ENCODE assay signal across 32 cellular contexts in the genomic region with DNA sequence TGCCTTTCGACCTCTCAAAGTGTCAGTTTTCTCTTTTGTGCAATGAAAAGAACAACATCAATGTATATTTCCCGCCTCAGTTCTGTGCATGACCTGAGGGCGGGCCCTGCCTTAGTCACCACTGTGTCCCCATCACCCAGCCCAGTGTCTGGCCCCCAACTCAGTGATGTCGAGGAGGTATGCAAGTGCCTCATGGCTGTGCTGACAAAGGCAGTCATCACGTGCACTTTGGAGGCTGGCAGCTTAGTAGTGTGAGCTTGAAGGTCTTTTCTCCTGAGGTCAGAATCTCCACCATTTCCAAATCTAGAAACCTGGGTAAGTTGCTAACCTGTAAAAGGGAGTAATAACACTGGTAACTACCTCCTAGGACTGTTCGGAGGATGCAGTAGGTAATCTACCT. TPM values are rescaled to one million over a fixed set of nuclear protein-coding genes. Genes with fewer than 3 reads are reported as not detected.
"Had no signal": no experiment of that assay in that cellular context is flagged by ENCODE, and none has a peak within 500 bp of the region (broad histone marks: within the 10 kb centered on the region; RNA-seq: fewer than 3 reads in every experiment).

No MANE protein-coding gene starts in this region.

- H3K27me3 ChIP-seq: adrenal gland had no signal

- H3K4me3 Mint-ChIP-seq: activated CD4-positive, alpha-beta memory T cell treated with anti-CD3 and anti-CD28 coated beads for 36 hours; activated CD4-positive, alpha-beta T cell treated with anti-CD3 and anti-CD28 coated beads, Interleukin-2, amount 10 ng/mL, durations not matched to agents 7 days and 5 days; activated naive CD8-positive, alpha-beta T cell treated with anti-CD3 and anti-CD28 coated beads, Interleukin-2, amount 10 ng/mL, durations not matched to agents 7 days and 5 days; activated T-cell treated with anti-CD3 and anti-CD28 coated beads, Interleukin-2, amount 50 U/mL, for 4 hours; activated T-helper 17 cell treated with anti-CD3 and anti-CD28 coated beads, Interleukin-2, amount 50 U/mL, for 72 hours; T-cell had no signal

- H3K4me1 ChIP-seq: adrenal gland had no signal

- H3K9me3 ChIP-seq: adrenal gland had no signal

- H3K4me1 Mint-ChIP-seq: activated CD4-positive, alpha-beta T cell treated with anti-CD3 and anti-CD28 coated beads, Interleukin-2, amount 10 ng/mL, durations not matched to agents 7 days and 5 days; activated naive CD8-positive, alpha-beta T cell treated with anti-CD3 and anti-CD28 coated beads, Interleukin-2, amount 10 ng/mL, durations not matched to agents 7 days and 5 days; activated T-helper 17 cell treated with anti-CD3 and anti-CD28 coated beads, Interleukin-2, amount 50 U/mL, for 72 hours; T-cell had no signal

- H3K9me3 Mint-ChIP-seq: activated CD4-positive, alpha-beta memory T cell treated with anti-CD3 and anti-CD28 coated beads for 36 hours; activated CD4-positive, alpha-beta T cell treated with anti-CD3 and anti-CD28 coated beads, Interleukin-2, amount 10 ng/mL, durations not matched to agents 7 days and 5 days; activated naive CD8-positive, alpha-beta T cell treated with anti-CD3 and anti-CD28 coated beads, Interleukin-2, amount 10 ng/mL, durations not matched to agents 7 days and 5 days; activated T-cell treated with anti-CD3 and anti-CD28 coated beads, Interleukin-2, amount 50 U/mL, for 4 hours; activated T-helper 17 cell treated with anti-CD3 and anti-CD28 coated beads, Interleukin-2, amount 50 U/mL, for 72 hours; T-cell had no signal

- DNase-seq: activated CD4-positive, alpha-beta memory T cell treated with anti-CD3 and anti-CD28 coated beads for 36 hours; activated CD4-positive, alpha-beta T cell treated with anti-CD3 and anti-CD28 coated beads, Interleukin-2, amount 10 ng/mL, durations not matched to agents 7 days and 5 days; activated CD4-positive, CD25-positive, alpha-beta regulatory T cell; activated CD8-positive, alpha-beta memory T cell treated with anti-CD3 and anti-CD28 coated beads for 24 hours; activated naive CD4-positive, alpha-beta T cell treated with anti-CD3 and anti-CD28 coated beads, Interleukin-2, amount 50 U/mL, for 16 hours; activated T-cell treated with anti-CD3 and anti-CD28 coated beads, Interleukin-2, amount 50 U/mL, for 4 hours; adrenal gland; anterior cingulate cortex; KG1; NCI-H1092; NCI-H1417; NCI-H1694; NCI-H2029; NCI-H2107; NCI-H345; NCI-H510A; NCI-H526 treated with DMSO at 0.1 percent for 48 hours; NCI-H82; RPMI8226; T-cell; T-helper 2 cell; T1000 had no signal

- H3K36me3 Mint-ChIP-seq: activated CD4-positive, alpha-beta memory T cell treated with anti-CD3 and anti-CD28 coated beads for 36 hours; activated naive CD8-positive, alpha-beta T cell treated with anti-CD3 and anti-CD28 coated beads, Interleukin-2, amount 10 ng/mL, durations not matched to agents 7 days and 5 days; T-cell had no signal

- H3K36me3 ChIP-seq: adrenal gland had no signal

- ATAC-seq: activated T-cell treated with anti-CD3 and anti-CD28 coated beads, Interleukin-2, amount 50 U/mL, for 4 hours; activated T-helper 17 cell treated with anti-CD3 and anti-CD28 coated beads, Interleukin-2, amount 50 U/mL, for 72 hours; Panc1; Right ventricle myocardium inferior; T-cell had no signal

- H3K27ac ChIP-seq: adrenal gland, SK-N-MC, VCaP had no signal

- H3K4me3 ChIP-seq: adrenal gland, SK-N-MC had no signal

- H3K27ac Mint-ChIP-seq: activated CD4-positive, alpha-beta memory T cell treated with anti-CD3 and anti-CD28 coated beads for 36 hours; activated CD4-positive, alpha-beta T cell treated with anti-CD3 and anti-CD28 coated beads, Interleukin-2, amount 10 ng/mL, durations not matched to agents 7 days and 5 days; activated naive CD8-positive, alpha-beta T cell treated with anti-CD3 and anti-CD28 coated beads, Interleukin-2, amount 10 ng/mL, durations not matched to agents 7 days and 5 days; activated T-helper 17 cell treated with anti-CD3 and anti-CD28 coated beads, Interleukin-2, amount 50 U/mL, for 72 hours; T-cell had no signal

RNA-seq across cellular contexts. Expression of gene AQP2, which starts 17.8 kb away (rescaled TPM):
- total RNA-seq: activated CD4-positive, alpha-beta memory T cell treated with anti-CD3 and anti-CD28 coated beads for 36 hours; activated CD4-positive, alpha-beta T cell treated with anti-CD3 and anti-CD28 coated beads, Interleukin-2, amount 10 ng/mL, durations not matched to agents 7 days and 5 days; activated naive CD8-positive, alpha-beta T cell treated with anti-CD3 and anti-CD28 coated beads, Interleukin-2, amount 10 ng/mL, durations not matched to agents 7 days and 5 days; activated T-cell treated with anti-CD3 and anti-CD28 coated beads, Interleukin-2, amount 50 U/mL, for 4 hours; activated T-helper 17 cell treated with anti-CD3 and anti-CD28 coated beads, Interleukin-2, amount 50 U/mL, for 72 hours; cardiac septum; LHCN-M2; M059J; OCI-LY7; Right ventricle myocardium inferior; T-cell had no signal

RNA-seq across cellular contexts. Expression of gene AQP5, which starts 28.9 kb away (rescaled TPM):
- total RNA-seq: activated CD4-positive, alpha-beta memory T cell treated with anti-CD3 and anti-CD28 coated beads for 36 hours; activated CD4-positive, alpha-beta T cell treated with anti-CD3 and anti-CD28 coated beads, Interleukin-2, amount 10 ng/mL, durations not matched to agents 7 days and 5 days; activated naive CD8-positive, alpha-beta T cell treated with anti-CD3 and anti-CD28 coated beads, Interleukin-2, amount 10 ng/mL, durations not matched to agents 7 days and 5 days; activated T-cell treated with anti-CD3 and anti-CD28 coated beads, Interleukin-2, amount 50 U/mL, for 4 hours; activated T-helper 17 cell treated with anti-CD3 and anti-CD28 coated beads, Interleukin-2, amount 50 U/mL, for 72 hours; cardiac septum; OCI-LY7; T-cell had no signal

RNA-seq across cellular contexts. Expression of gene AQP6, which starts 40.0 kb away (rescaled TPM):
- total RNA-seq: activated CD4-positive, alpha-beta memory T cell treated with anti-CD3 and anti-CD28 coated beads for 36 hours; activated CD4-positive, alpha-beta T cell treated with anti-CD3 and anti-CD28 coated beads, Interleukin-2, amount 10 ng/mL, durations not matched to agents 7 days and 5 days; activated naive CD8-positive, alpha-beta T cell treated with anti-CD3 and anti-CD28 coated beads, Interleukin-2, amount 10 ng/mL, durations not matched to agents 7 days and 5 days; activated T-cell treated with anti-CD3 and anti-CD28 coated beads, Interleukin-2, amount 50 U/mL, for 4 hours; activated T-helper 17 cell treated with anti-CD3 and anti-CD28 coated beads, Interleukin-2, amount 50 U/mL, for 72 hours; cardiac septum; LHCN-M2; M059J; OCI-LY7; Right ventricle myocardium inferior; T-cell had no signal
